Comparison of ENCODE assay signal across 17 cellular contexts in genomic region chr2:11092693-11093335, GRCh38.
DNase-seq lines count a peak whose midpoint lies in the region; FAIRE-seq and TF ChIP-seq lines count a peak whose summit lies in the region.
"Had no signal": no experiment of that assay in that cellular context is flagged by ENCODE, and none has a peak within 500 bp of the region (broad histone marks: within the 10 kb centered on the region; RNA-seq: fewer than 3 reads in every experiment).

No MANE protein-coding gene starts in this region.

- no peaks in the 10 kb centered on the region for H4K20me1 ChIP-seq in H1 (replicated peaks in 1 of 2; ENCODE audit: control insufficient read depth in 1 of 2, insufficient read depth in 2 of 2, low read length in 2 of 2)
- H4K20me1 ChIP-seq: BLaER1 had no signal

- no peak overlapping the region for H3K4me3 ChIP-seq in HEK293 (ENCODE audit: low read depth, low read length)
- H3K4me3 ChIP-seq in H1 (ENCODE audit: extremely low read depth in 1 of 4, insufficient read depth in 2 of 4, low read depth in 3 of 4, low read length in 4 of 4) = no peak overlapping the region
- no peak overlapping the region for H3K4me3 ChIP-seq in neuronal stem cell (ENCODE audit: low read length in 2 of 2)
- H3K4me3 ChIP-seq: BLaER1 had no signal

- DNase-seq in NCI-H146 (lab: John Stamatoyannopoulos, UW) (peak; percentile 35), NCI-H146 treated with DMSO at 0.1 percent for 48 hours (lab: John Stamatoyannopoulos, UW; ENCODE audit: unreplicated experiment) (no peak), H1 (ENCODE audit: low read depth in 1 of 2, low spot score in 2 of 2) (no peak), neuronal stem cell (ENCODE audit: low spot score) (no peak), DMS79 (lab: John Stamatoyannopoulos, UW) (no peak), GM12891 (ENCODE audit: insufficient read length, low spot score) (no peak), activated gamma-delta T cell treated with Interleukin-2 at 50 U/mL for 16 hours (no peak)
- DNase-seq: 8988T; NCI-H1436; NCI-H2107; NCI-H345; NCI-H69; NK-92 treated with Interleukin-12 subunit alpha and Interleukin-12 subunit beta, amount 100 ng/mL, for 24 hours; OCI-M1 had no signal

- H3K9me3 ChIP-seq in HEK293 (ENCODE audit: control insufficient read depth, insufficient read depth, low read depth, low read length) (no peaks in the 10 kb centered on the region), H1 (ENCODE audit: insufficient read depth in 2 of 2, low read depth in 1 of 2, low read length in 1 of 2) (no peaks in the 10 kb centered on the region), neuronal stem cell (replicated peaks in 1 of 2; ENCODE audit: control insufficient read depth in 2 of 2, insufficient read depth in 1 of 2, low read depth in 1 of 2, low read length in 2 of 2) (no peaks in the 10 kb centered on the region)
- H3K9me3 ChIP-seq: BLaER1 had no signal

- H3K23ac ChIP-seq in H1 (ENCODE audit: insufficient read length) = no peak overlapping the region
- H3K23ac ChIP-seq in neuronal stem cell (ENCODE audit: low read depth, low read length, poor library complexity) = no peak overlapping the region

- H3K4me2 ChIP-seq in H1 (ENCODE audit: insufficient read depth in 1 of 2, low read depth in 2 of 2, low read length in 2 of 2) = no peak overlapping the region
- no peak overlapping the region for H3K4me2 ChIP-seq in neuronal stem cell (ENCODE audit: insufficient read depth, low read length, poor library complexity, severe bottlenecking)
- H3K4me2 ChIP-seq: BLaER1 had no signal

- H4K8ac ChIP-seq in H1 (ENCODE audit: extremely low read depth, insufficient read depth, low read length) (no peak overlapping the region; the same call in 1 of the 2 replicates), neuronal stem cell (ENCODE audit: low read depth, low read length) (no peak overlapping the region)

- H3K4ac ChIP-seq in H1 (replicated peaks; ENCODE audit: insufficient read length, low read depth, low read length) (no peak overlapping the region), neuronal stem cell (ENCODE audit: low read length) (no peak overlapping the region)

- no peak for TF ChIP-seq RAD21 in H1 (IDR thresholded peaks at IDR 0.05 in 1 of 2, conservative IDR thresholded peaks at IDR 0.05 in 1 of 2; ENCODE audit: low read depth in 2 of 2, low read length in 2 of 2)

- no peak overlapping the region for H3K9ac ChIP-seq in H1 (replicated peaks in 1 of 4; ENCODE audit: extremely low read depth in 1 of 4, low read depth in 3 of 4, low read length in 3 of 4)
- no peak overlapping the region for H3K9ac ChIP-seq in neuronal stem cell (ENCODE audit: low read depth, low read length, poor library complexity)
- H3K9ac ChIP-seq: BLaER1 had no signal

- no peaks in the 10 kb centered on the region; the same call in 1 of the 2 replicates for H3K79me1 ChIP-seq in H1 (ENCODE audit: low read depth, low read length)
- H3K79me1 ChIP-seq in neuronal stem cell (ENCODE audit: low read depth, low read length) = no peaks in the 10 kb centered on the region

- H2AK5ac ChIP-seq in H1 (ENCODE audit: low read depth, low read length) = no peak overlapping the region
- H2AK5ac ChIP-seq in neuronal stem cell (ENCODE audit: low read depth, low read length) = no peak overlapping the region

- H4K91ac ChIP-seq in H1 (replicated peaks; ENCODE audit: insufficient read length, low read length) (no peak overlapping the region), neuronal stem cell (ENCODE audit: low read depth, low read length, poor library complexity) (no peak overlapping the region)

- H3K36me3 ChIP-seq in HEK293 (ENCODE audit: control insufficient read depth in 2 of 2, insufficient read depth in 1 of 2, low read length in 2 of 2) (no peaks in the 10 kb centered on the region), H1 (ENCODE audit: control insufficient read depth in 2 of 4, insufficient read depth in 4 of 4, low read length in 3 of 4) (no peaks in the 10 kb centered on the region), neuronal stem cell (replicated peaks in 1 of 2; ENCODE audit: control insufficient read depth in 2 of 2, insufficient read depth in 2 of 2, low read length in 2 of 2) (no peaks in the 10 kb centered on the region)
- H3K36me3 ChIP-seq: BLaER1 had no signal

- no peaks in the 10 kb centered on the region for H3K79me2 ChIP-seq in H1 (ENCODE audit: control insufficient read depth in 1 of 2, insufficient read depth in 2 of 2, low read length in 2 of 2)

- no peak overlapping the region for H2BK15ac ChIP-seq in H1 (ENCODE audit: low read length)
- H2BK15ac ChIP-seq in neuronal stem cell (ENCODE audit: low read length) = no peak overlapping the region

- CTCF ChIA-PET in HEK293 (lab: Yijun Ruan, JAX) (interaction anchor here (0.7 to 1.2 kb wide), 2 partner anchors 27 to 257 kb away, joined by 3 read pairs; no protein-coding TSS in a partner anchor), H1 (lab: Charles Lee; ENCODE audit: partially characterized antibody) (interaction anchor here (0.7 to 5.1 kb wide), 11 partner anchors 9 to 489 kb away, joined by 3 to 23 read pairs (median 3); a partner anchor contains a TSS)

- H2AFZ ChIP-seq in H1 (ENCODE audit: low read length) = peak overlapping the region; percentile 89; the same call in 1 of the 2 replicates
- H2AFZ ChIP-seq in neuronal stem cell (ENCODE audit: low read length) = peak overlapping the region; percentile 38

- no peaks in the 10 kb centered on the region for H3K4me1 ChIP-seq in HEK293 (ENCODE audit: control insufficient read depth, insufficient read depth, low read length)
- peaks cover 0 to 4% (median 1%) of the 10 kb centered on the region in 4 experiments; a peak in 3 of 7 replicates for H3K4me1 ChIP-seq in H1 (replicated peaks in 1 of 4; ENCODE audit: control insufficient read depth in 3 of 4, insufficient read depth in 4 of 4, low read length in 3 of 4)
- H3K4me1 ChIP-seq in neuronal stem cell (ENCODE audit: control insufficient read depth in 2 of 2, insufficient read depth in 1 of 2, low read depth in 1 of 2, low read length in 2 of 2) = peaks cover 0 to 4% of the 10 kb centered on the region in 2 donors
- H3K4me1 ChIP-seq: BLaER1 had no signal

- WGBS in H1 (ENCODE audit: extremely low coverage in 1 of 2, insufficient coverage in 1 of 2, insufficient read length in 1 of 2, insufficient replicate concordance in 2 of 2, low coverage in 1 of 2, low lambda C conversion rate in 2 of 2, missing lambda C conversion rate in 1 of 2), 2 experiments = 74% methylated on average over 4 of the region's 5 CpGs; no CpG with 5 or more reads in 1 of the 2 experiments
- WGBS in neuronal stem cell (ENCODE audit: extremely low coverage in 2 of 2, insufficient read length in 2 of 2, insufficient replicate concordance in 1 of 2), 2 donors = no CpG with 5 or more reads among the region's 5 CpGs

- H3K27ac ChIP-seq in HEK293 (ENCODE audit: extremely low read depth, low read depth, low read length) = no peak overlapping the region
- no peak overlapping the region for H3K27ac ChIP-seq in H1 (ENCODE audit: low read depth, low read length)
- H3K27ac ChIP-seq in neuronal stem cell (replicated peaks; ENCODE audit: low read length) = peak overlapping the region; percentile 44
- H3K27ac ChIP-seq: BLaER1 had no signal

- TF ChIP-seq POLR2A in H1 (IDR thresholded peaks at IDR 0.05; ENCODE audit: control extremely low read depth in 1 of 2, low read depth in 2 of 2, low read length in 2 of 2) (no peak), GM12891 (IDR thresholded peaks at IDR 0.05; ENCODE audit: low read depth, low read length) (no peak)

- H2BK12ac ChIP-seq in H1 (ENCODE audit: low read depth, low read length) (no peak overlapping the region), neuronal stem cell (ENCODE audit: low read length) (no peak overlapping the region)

- H3K14ac ChIP-seq in H1 (ENCODE audit: insufficient read length) (no peak overlapping the region), neuronal stem cell (ENCODE audit: low read length) (no peak overlapping the region)

- TF ChIP-seq CTCF in HEK293 (tag by site-specific recombination; IDR thresholded peaks at IDR 0.05) = no peak
- TF ChIP-seq CTCF in H1 (IDR thresholded peaks at IDR 0.05; ENCODE audit: control extremely low read depth in 1 of 3, insufficient read depth in 1 of 3, low read depth in 1 of 3, low read length in 3 of 3) = no peak

- H3K27me3 ChIP-seq in H1 (replicated peaks in 1 of 4; ENCODE audit: control insufficient read depth in 3 of 4, extremely low read depth in 1 of 4, insufficient read depth in 3 of 4, low read length in 3 of 4) = no peaks in the 10 kb centered on the region
- peaks cover 0 to 8% (median 0%) of the 10 kb centered on the region in 3 experiments for H3K27me3 ChIP-seq in neuronal stem cell (ENCODE audit: control insufficient read depth in 3 of 3, insufficient read depth in 3 of 3, low read depth in 1 of 3, low read length in 3 of 3)
- H3K27me3 ChIP-seq: BLaER1 had no signal

- no peak overlapping the region for H4K5ac ChIP-seq in H1 (ENCODE audit: insufficient read length, low read depth, low read length)

- H3K23me2 ChIP-seq in H1 (ENCODE audit: low read depth, low read length) = no peaks in the 10 kb centered on the region

- no peak overlapping the region for H2BK120ac ChIP-seq in H1 (replicated peaks; ENCODE audit: low read depth, low read length)
- H2BK120ac ChIP-seq in neuronal stem cell (ENCODE audit: low read depth, low read length) = no peak overlapping the region

- FAIRE-seq in H1 (lab: Jason Lieb, UNC) (no peak), GM12891 (lab: Jason Lieb, UNC) (no peak)
- FAIRE-seq: GM18507 had no signal

- no peak overlapping the region for H3K56ac ChIP-seq in H1 (replicated peaks; ENCODE audit: insufficient read length, low read depth, low read length)

- no peak for TF ChIP-seq EP300 in H1 (IDR thresholded peaks at IDR 0.05; ENCODE audit: borderline replicate concordance in 1 of 2, low read depth in 2 of 2, low read length in 2 of 2)

- H3K18ac ChIP-seq in H1 (ENCODE audit: extremely low read depth, low read length) (no peak overlapping the region), neuronal stem cell (ENCODE audit: low read length) (no peak overlapping the region)

- POLR2A ChIA-PET in HEK293 (lab: Yijun Ruan, JAX) = no interaction called here
- POLR2A ChIA-PET in H1 (lab: Charles Lee; ENCODE audit: partially characterized antibody) = no interaction called here

- H2BK5ac ChIP-seq in H1 (ENCODE audit: low read depth, low read length) (no peak overlapping the region), neuronal stem cell (ENCODE audit: low read length) (no peak overlapping the region)

- no peak overlapping the region for H2BK20ac ChIP-seq in H1 (ENCODE audit: low read length)

TF ChIP-seq in HEK293, 187 proteins besides CTCF, POLR2A, EP300 and RAD21:
- TF ChIP-seq ZIC2 (tag by site-specific recombination; IDR thresholded peaks at IDR 0.05) (peak; percentile 96), ZNF707 (tag by site-specific recombination; IDR thresholded peaks at IDR 0.05) (no peak)

TF ChIP-seq in H1, 55 proteins besides CTCF, POLR2A, EP300 and RAD21 (continues in another document):
- no peak for TF ChIP-seq RXRA (IDR thresholded peaks at IDR 0.05; ENCODE audit: insufficient read depth, low read depth, low read length)
- TF ChIP-seq SRF (IDR thresholded peaks at IDR 0.05; ENCODE audit: low read depth, low read length) = no peak
- no peak for TF ChIP-seq CEBPB (IDR thresholded peaks at IDR 0.05; ENCODE audit: low read depth, low read length)

TF ChIP-seq in GM12891, 5 proteins besides CTCF, POLR2A, EP300 and RAD21 (continues in another document):
- TF ChIP-seq POLR2AphosphoS5 (IDR thresholded peaks at IDR 0.05; ENCODE audit: low read depth, low read length) (no peak), POU2F2 (IDR thresholded peaks at IDR 0.05; ENCODE audit: low read depth, low read length) (no peak)
